In the genomic region with DNA sequence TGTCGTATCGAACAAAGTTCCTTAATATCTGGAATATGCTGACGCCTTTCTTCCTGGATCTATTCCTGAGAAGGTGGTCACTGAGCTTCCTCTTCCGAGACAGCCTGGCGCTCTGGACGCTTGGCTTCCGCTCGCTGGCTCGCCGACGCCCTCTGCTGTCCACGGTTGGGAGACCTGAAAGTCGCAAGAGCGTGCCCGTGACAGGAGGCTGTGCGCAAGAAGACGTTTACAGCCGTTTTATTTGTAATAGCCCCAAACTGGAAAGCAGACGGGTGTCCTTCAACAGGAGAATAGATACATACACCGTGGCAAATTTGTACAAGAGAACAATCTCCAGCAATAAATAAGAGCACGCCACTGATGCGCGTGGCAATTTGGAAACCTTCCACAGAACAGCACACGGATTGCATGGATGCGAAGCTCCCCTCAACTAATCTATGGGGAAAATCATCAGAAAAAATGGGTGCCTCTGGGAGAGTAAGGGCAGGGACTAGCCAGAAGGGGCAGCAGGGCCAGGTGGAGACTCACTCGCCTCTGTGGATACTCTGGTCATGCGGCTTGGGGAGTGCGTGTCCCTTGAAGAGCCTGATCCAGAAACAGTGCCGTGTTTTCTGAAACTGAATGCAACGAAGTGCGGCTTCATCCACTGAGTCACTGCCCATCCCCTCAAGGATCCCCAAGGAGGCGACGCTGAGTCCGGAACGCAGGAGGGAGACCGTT, we compare ENCODE assay signal across 8 cellular contexts. TPM values are rescaled to one million over a fixed set of nuclear protein-coding genes. Genes with fewer than 3 reads are reported as not detected.
DNase-seq lines count a peak whose midpoint lies in the region; ATAC-seq and TF ChIP-seq lines count a peak whose summit lies in the region.

No MANE protein-coding gene starts in this region.

- no peaks in the 10 kb centered on the region for H3K9me3 ChIP-seq in Peyer's patch

- H3K4me1 ChIP-seq in Peyer's patch: peaks cover 0 to 6% (median 0%) of the 10 kb centered on the region in 4 donors

- H3K9me3 Mint-ChIP-seq in activated T-helper 1 cell treated with anti-CD3 and anti-CD28 coated beads, Interleukin-12 subunit alpha, Interleukin-12 subunit beta, Interleukin-2, Interleukin-4 antibody, amounts not matched to agents 30 ng/mL and 10 ng/mL and 1 ng/mL, durations not matched to agents 14 hours and 24 hours and 36 hours: no peaks in the 10 kb centered on the region
- no peaks in the 10 kb centered on the region for H3K9me3 Mint-ChIP-seq in natural killer cell

- H3K4me3 Mint-ChIP-seq in activated T-helper 1 cell treated with anti-CD3 and anti-CD28 coated beads, Interleukin-12 subunit alpha, Interleukin-12 subunit beta, Interleukin-2, Interleukin-4 antibody, amounts not matched to agents 30 ng/mL and 10 ng/mL and 1 ng/mL, durations not matched to agents 14 hours and 24 hours and 36 hours: no peak overlapping the region
- H3K4me3 Mint-ChIP-seq in natural killer cell: peak overlapping the region; percentile 54

- TF ChIP-seq POLR2A in Peyer's patch (IDR thresholded peaks at IDR 0.05): no peak

- TF ChIP-seq CTCF in Peyer's patch (IDR thresholded peaks at IDR 0.05): peak; percentile 50 to 89 (median 82)
- TF ChIP-seq CTCF in natural killer cell (IDR thresholded peaks at IDR 0.05): peak; percentile 87

- peak overlapping the region in 2 of 4 donors; percentile 17 to 32 for H3K4me3 ChIP-seq in Peyer's patch

- H3K27ac Mint-ChIP-seq in activated T-helper 1 cell treated with anti-CD3 and anti-CD28 coated beads, Interleukin-12 subunit alpha, Interleukin-12 subunit beta, Interleukin-2, Interleukin-4 antibody, amounts not matched to agents 30 ng/mL and 10 ng/mL and 1 ng/mL, durations not matched to agents 14 hours and 24 hours and 36 hours: no peak overlapping the region
- H3K27ac Mint-ChIP-seq in natural killer cell: no peak overlapping the region

- intact Hi-C loops in activated T-helper 1 cell treated with anti-CD3 and anti-CD28 coated beads, Interleukin-12 subunit alpha, Interleukin-12 subunit beta, Interleukin-2, Interleukin-4 antibody, amounts not matched to agents 30 ng/mL and 10 ng/mL and 1 ng/mL, durations not matched to agents 14 hours and 24 hours and 36 hours (cut with micrococcal nuclease): loop anchor here (1.0 kb wide), 1 partner anchor 138 kb away; no protein-coding TSS in a partner anchor
- intact Hi-C loops in natural killer cell (cut with micrococcal nuclease): loop anchor here (1.0 kb wide), 1 partner anchor 138 kb away; no protein-coding TSS in a partner anchor

- H3K27ac ChIP-seq in Peyer's patch: no peak overlapping the region

- peaks cover 34% of the 10 kb centered on the region for H3K27me3 Mint-ChIP-seq in activated T-helper 1 cell treated with anti-CD3 and anti-CD28 coated beads, Interleukin-12 subunit alpha, Interleukin-12 subunit beta, Interleukin-2, Interleukin-4 antibody, amounts not matched to agents 30 ng/mL and 10 ng/mL and 1 ng/mL, durations not matched to agents 14 hours and 24 hours and 36 hours (ENCODE audit: insufficient read depth)
- H3K27me3 Mint-ChIP-seq in natural killer cell (ENCODE audit: low read depth in 2 of 2): peaks cover 23 to 37% of the 10 kb centered on the region in 2 donors

- H3K4me1 Mint-ChIP-seq in activated T-helper 1 cell treated with anti-CD3 and anti-CD28 coated beads, Interleukin-12 subunit alpha, Interleukin-12 subunit beta, Interleukin-2, Interleukin-4 antibody, amounts not matched to agents 30 ng/mL and 10 ng/mL and 1 ng/mL, durations not matched to agents 14 hours and 24 hours and 36 hours (ENCODE audit: low read depth): peaks cover 6% of the 10 kb centered on the region
- H3K4me1 Mint-ChIP-seq in natural killer cell: peaks cover 7% of the 10 kb centered on the region in 2 donors

- peak; percentile 70 for DNase-seq in 8988T
- DNase-seq in Peyer's patch: peak; percentile 61 to 88 (median 87)
- peak; percentile 59 for DNase-seq in activated T-helper 1 cell treated with anti-CD3 and anti-CD28 coated beads, Interleukin-12 subunit alpha, Interleukin-12 subunit beta, Interleukin-2, Interleukin-4 antibody, amounts not matched to agents 30 ng/mL and 10 ng/mL and 1 ng/mL, durations not matched to agents 14 hours and 24 hours and 36 hours (ENCODE audit: low spot score)
- DNase-seq in fibroblast of gingiva (ENCODE audit: low read depth): peak; percentile 77
- DNase-seq in natural killer cell: peak; percentile 71
- peak; percentile 25 to 54 for DNase-seq in stimulated activated CD8-positive, alpha-beta memory T cell treated with anti-CD3 and anti-CD28 coated beads, Interleukin-7, amount 100 ng/mL, for 48 hours (ENCODE audit: extremely low read depth in 1 of 2, low read depth in 1 of 2)

- H3K36me3 Mint-ChIP-seq in activated T-helper 1 cell treated with anti-CD3 and anti-CD28 coated beads, Interleukin-12 subunit alpha, Interleukin-12 subunit beta, Interleukin-2, Interleukin-4 antibody, amounts not matched to agents 30 ng/mL and 10 ng/mL and 1 ng/mL, durations not matched to agents 14 hours and 24 hours and 36 hours (ENCODE audit: low read depth): no peaks in the 10 kb centered on the region
- H3K36me3 Mint-ChIP-seq in natural killer cell: no peaks in the 10 kb centered on the region

- no peaks in the 10 kb centered on the region for H3K36me3 ChIP-seq in Peyer's patch

- ATAC-seq in GM18498 (IDR thresholded peaks at IDR 0.05; ENCODE audit: unreplicated experiment): peak; percentile 62
- peak; percentile 68 for ATAC-seq in HG03460 (IDR thresholded peaks at IDR 0.05; ENCODE audit: unreplicated experiment)
- peak; percentile 70 to 95 (median 93) for ATAC-seq in natural killer cell

- no peaks in the 10 kb centered on the region for H3K27me3 ChIP-seq in Peyer's patch

RNA-seq across cellular contexts. Expression of a gene that starts 41.5 kb away (rescaled TPM):
- total RNA-seq in Peyer's patch (10 to 100 TPM; 26.7 to 58.7 (median 41.1) TPM), natural killer cell (10 to 100 TPM in 2 of 3 donors, 1 to 10 TPM in 1; 9.9 to 12.9 (median 12.1) TPM)
- 43.0 and 48.9 TPM in 2 replicates for total RNA-seq in activated T-helper 1 cell treated with anti-CD3 and anti-CD28 coated beads, Interleukin-12 subunit alpha, Interleukin-12 subunit beta, Interleukin-2, Interleukin-4 antibody, amounts not matched to agents 30 ng/mL and 10 ng/mL and 1 ng/mL, durations not matched to agents 14 hours and 24 hours and 36 hours

RNA-seq across cellular contexts. Expression of a gene that starts 42.5 kb away (rescaled TPM):
- total RNA-seq in Peyer's patch: 1 to 10 TPM in 1 of 4 donors, under 1 TPM in 3; 0.18 to 2.5 (median 0.23) TPM
- 1.1 and 1.3 TPM in 2 replicates for total RNA-seq in activated T-helper 1 cell treated with anti-CD3 and anti-CD28 coated beads, Interleukin-12 subunit alpha, Interleukin-12 subunit beta, Interleukin-2, Interleukin-4 antibody, amounts not matched to agents 30 ng/mL and 10 ng/mL and 1 ng/mL, durations not matched to agents 14 hours and 24 hours and 36 hours
- under 1 TPM; 0.19 to 0.45 (median 0.20) TPM for total RNA-seq in natural killer cell
